Comparison of ENCODE assay signal across 8 cellular contexts in genomic region chr10:119687192-119688032, GRCh38. TPM values are rescaled to one million over a fixed set of nuclear protein-coding genes. Genes with fewer than 3 reads are reported as not detected.
A peak's percentile ranks its signal among the peaks of the same experiment; 100 is the strongest.
DNase-seq lines count a peak whose midpoint lies in the region; ATAC-seq and TF ChIP-seq lines count a peak whose summit lies in the region.

No MANE protein-coding gene starts in this region.

- peaks cover 13% of the 10 kb centered on the region for H3K4me1 Mint-ChIP-seq in type B pancreatic cell (ENCODE audit: unreplicated experiment)

- peak overlapping the region; percentile 90 to 93 for H3K27ac Mint-ChIP-seq in activated naive CD4-positive, alpha-beta T cell treated with anti-CD3 and anti-CD28 coated beads, Interleukin-2, amount 50 U/mL, for 72 hours
- H3K27ac Mint-ChIP-seq in type B pancreatic cell, result peak overlapping the region; percentile 87

- no peak for DNase-seq in activated naive CD4-positive, alpha-beta T cell treated with anti-CD3 and anti-CD28 coated beads, Interleukin-2, amount 50 U/mL, for 72 hours (ENCODE audit: low spot score in 2 of 2)
- DNase-seq in activated naive CD4-positive, alpha-beta T cell treated with anti-CD3 and anti-CD28 coated beads, Interleukin-2, amount 50 U/mL, for 16 hours, result no peak
- peak; percentile 85 for DNase-seq in astrocyte of the hippocampus (ENCODE audit: low read depth, low spot score)
- DNase-seq in left kidney (ENCODE audit: low read depth, low spot score), result peak; percentile 55
- no peak for DNase-seq in type B pancreatic cell (ENCODE audit: extremely low spot score, unreplicated experiment)
- DNase-seq in hippocampal formation (lab: John Stamatoyannopoulos, UW), result no peak
- DNase-seq in NCI-H1092 (lab: John Stamatoyannopoulos, UW), result no peak

- H3K27me3 Mint-ChIP-seq in type B pancreatic cell, result peaks cover 6% of the 10 kb centered on the region

- H3K9me3 Mint-ChIP-seq in activated naive CD4-positive, alpha-beta T cell treated with anti-CD3 and anti-CD28 coated beads, Interleukin-2, amount 50 U/mL, for 72 hours, result peaks cover 0 to under 1% of the 10 kb centered on the region in 2 donors
- H3K9me3 Mint-ChIP-seq in type B pancreatic cell, result no peaks in the 10 kb centered on the region

- TF ChIP-seq CTCF in type B pancreatic cell (conservative IDR thresholded peaks at IDR 0.05), result no peak

- H3K36me3 Mint-ChIP-seq in activated naive CD4-positive, alpha-beta T cell treated with anti-CD3 and anti-CD28 coated beads, Interleukin-2, amount 50 U/mL, for 72 hours, result no peaks in the 10 kb centered on the region
- no peaks in the 10 kb centered on the region for H3K36me3 Mint-ChIP-seq in type B pancreatic cell

- peak overlapping the region; percentile 80 for H3K4me3 Mint-ChIP-seq in type B pancreatic cell

- no peak for ATAC-seq in activated naive CD4-positive, alpha-beta T cell treated with anti-CD3 and anti-CD28 coated beads, Interleukin-2, amount 50 U/mL, for 72 hours
- ATAC-seq in HG03342 (IDR thresholded peaks at IDR 0.05; ENCODE audit: unreplicated experiment), result no peak

RNA-seq across cellular contexts. Expression of gene BAG3, which starts 36.2 kb away (rescaled TPM):
- total RNA-seq in activated naive CD4-positive, alpha-beta T cell treated with anti-CD3 and anti-CD28 coated beads, Interleukin-2, amount 50 U/mL, for 72 hours, result 10 to 100 TPM; 25.5 to 31.9 TPM
- total RNA-seq in type B pancreatic cell (ENCODE audit: low replicate concordance), result 24.9 and 29.3 TPM in 2 replicates

RNA-seq across cellular contexts. Expression of gene INPP5F, which starts 38.4 kb away (rescaled TPM):
- 10 to 100 TPM; 23.0 to 27.3 TPM for total RNA-seq in activated naive CD4-positive, alpha-beta T cell treated with anti-CD3 and anti-CD28 coated beads, Interleukin-2, amount 50 U/mL, for 72 hours
- total RNA-seq in type B pancreatic cell (ENCODE audit: low replicate concordance), result 47.4 and 48.1 TPM in 2 replicates

Comparison
In these comparisons a context has a peak if more than half of its experiments do, and no peak if none do; other contexts are left out.
1. DNase-seq: peak in astrocyte of the hippocampus (single experiment) and left kidney (single experiment); none in activated naive CD4-positive, alpha-beta T cell treated with anti-CD3 and anti-CD28 coated beads, Interleukin-2, amount 50 U/mL, for 72 hours (0 of 2), activated naive CD4-positive, alpha-beta T cell treated with anti-CD3 and anti-CD28 coated beads, Interleukin-2, amount 50 U/mL, for 16 hours (single experiment), type B pancreatic cell (single experiment), hippocampal formation (0 of 2) and NCI-H1092 (single experiment).